Comparison of ENCODE assay signal across 1 cellular context in genomic region chr19:5718032-5718578, GRCh38.
A peak's percentile ranks its signal among the peaks of the same experiment; 100 is the strongest.
TF ChIP-seq lines count a peak whose summit lies in the region.

No MANE protein-coding gene starts in this region.

TF ChIP-seq in HepG2, 621 proteins besides CTCF, POLR2A, EP300 and RAD21:
- TF ChIP-seq SAP130 (CRISPR knock-in tag; IDR thresholded peaks at IDR 0.05; ENCODE audit: low read depth) (0 out of 2 replicates have a peak, but pooled peaks have one; percentile 3), GABPA (IDR thresholded peaks at IDR 0.05; ENCODE audit: low read depth, low read length) (no peak), GABPA (CRISPR knock-in tag; IDR thresholded peaks at IDR 0.05; ENCODE audit: low read depth) (no peak)
